In genomic region chr2:144328933-144329332, GRCh38 we compare ENCODE assay signal across 11 cellular contexts.
"Had no signal": no experiment of that assay in that cellular context is flagged by ENCODE, and none has a peak within 500 bp of the region (broad histone marks: within the 10 kb centered on the region; RNA-seq: fewer than 3 reads in every experiment).

No MANE protein-coding gene starts in this region.

- H3K27ac ChIP-seq: breast epithelium, neutrophil had no signal

- H3K4me1 ChIP-seq: breast epithelium had no signal

- DNase-seq: activated CD4-positive, CD25-positive, alpha-beta regulatory T cell treated with anti-CD3 and anti-CD28 coated beads, Interleukin-2, amount 50 U/mL, for 72 hours; anterior cingulate cortex; hypothalamus; retina; SHP77 treated with DMSO at 0.1 percent for 48 hours; stimulated activated CD4-positive, alpha-beta T cell treated with anti-CD3 and anti-CD28 coated beads, Interleukin-15, amount 100 ng/mL, for 24 hours; stimulated activated CD4-positive, alpha-beta T cell treated with anti-CD3 and anti-CD28 coated beads, Interleukin-4, amount 100 ng/mL, for 24 hours had no signal

- H3K36me3 ChIP-seq: breast epithelium, neutrophil, tibial nerve had no signal

- ATAC-seq: activated naive CD4-positive, alpha-beta T cell treated with anti-CD3 and anti-CD28 coated beads, Interleukin-2, amount 50 U/mL, for 72 hours had no signal

- H3K9me3 Mint-ChIP-seq: activated naive CD4-positive, alpha-beta T cell treated with anti-CD3 and anti-CD28 coated beads, Interleukin-2, amount 50 U/mL, for 72 hours had no signal

- H3K4me3 ChIP-seq: breast epithelium, tibial nerve had no signal

- H3K27me3 ChIP-seq: breast epithelium, neutrophil, tibial nerve had no signal

- H3K27ac Mint-ChIP-seq: activated naive CD4-positive, alpha-beta T cell treated with anti-CD3 and anti-CD28 coated beads, Interleukin-2, amount 50 U/mL, for 72 hours had no signal

- H3K9me3 ChIP-seq: breast epithelium, neutrophil, tibial nerve had no signal
